Comparison of ENCODE assay signal across 8 cellular contexts in the genomic region with DNA sequence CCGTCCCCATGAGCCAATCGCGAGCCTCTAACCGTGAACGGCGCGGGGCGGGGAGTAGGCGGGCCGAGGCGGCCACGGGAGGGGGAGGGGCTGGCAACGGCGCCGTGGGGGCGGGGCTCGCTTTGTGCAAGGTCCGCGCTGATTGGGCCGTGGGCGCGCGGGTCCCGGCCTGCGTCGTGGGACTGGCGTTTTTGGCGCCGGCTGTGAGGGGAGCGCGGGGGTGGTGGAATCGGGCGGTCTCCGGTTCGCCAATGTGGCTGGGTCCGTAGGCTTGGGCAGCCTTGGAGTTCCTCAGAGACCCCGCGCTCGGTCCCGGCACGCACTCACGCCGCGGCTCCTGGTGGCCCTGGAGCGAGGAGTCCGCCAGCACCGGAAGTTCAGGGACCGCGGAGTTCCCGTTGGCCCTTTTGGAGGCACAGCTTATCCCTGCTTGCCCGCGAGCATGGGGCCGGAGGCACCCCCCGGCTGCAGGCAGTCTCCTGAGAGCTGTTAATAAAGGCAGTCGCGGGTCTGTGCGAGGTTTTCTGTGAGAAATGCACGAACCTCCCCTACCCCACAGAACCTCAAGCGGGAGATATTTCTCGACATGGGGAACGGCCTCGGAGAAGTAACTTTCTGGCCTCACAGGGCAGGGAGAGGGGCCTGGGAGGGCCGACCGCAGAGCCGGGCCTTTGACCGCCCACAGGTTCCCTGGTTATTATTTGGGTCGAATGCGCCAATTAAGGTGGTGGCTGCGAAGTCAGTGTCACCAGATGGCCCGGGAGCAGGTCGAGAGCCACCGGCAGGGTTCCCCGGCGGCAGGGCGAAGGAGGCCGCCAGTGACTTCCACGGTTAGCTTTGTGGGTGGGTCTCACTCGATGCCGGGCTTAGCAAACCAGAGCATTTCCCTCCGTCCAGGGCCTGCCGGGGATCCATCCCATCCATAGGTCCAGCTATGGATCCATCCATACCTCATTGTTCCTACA. TPM values are rescaled to one million over a fixed set of nuclear protein-coding genes. Genes with fewer than 3 reads are reported as not detected.
DNase-seq lines count a peak whose midpoint lies in the region; ATAC-seq, FAIRE-seq and TF ChIP-seq lines count a peak whose summit lies in the region.

No MANE protein-coding gene starts in this region.

- POLR2A ChIA-PET in CD8-positive, alpha-beta memory T cell (lab: Charles Lee), result interaction anchor here (0.5 to 4.4 kb wide), 22 partner anchors 9 to 412 kb away, joined by 3 to 50 read pairs (median 6); a partner anchor contains a TSS

- FAIRE-seq in urothelium cell line (lab: Jason Lieb, UNC), result peak; percentile 82

- H3K4me3 ChIP-seq in CD8-positive, alpha-beta memory T cell (ENCODE audit: low read length), result peak overlapping the region; percentile 88
- H3K4me3 ChIP-seq in Loucy (ENCODE audit: low read length, poor library complexity, severe bottlenecking), result peak overlapping the region; percentile 86
- H3K4me3 ChIP-seq in right atrium auricular region, result peak overlapping the region; percentile 80 to 89

- no peaks in the 10 kb centered on the region for H3K9me3 ChIP-seq in CD8-positive, alpha-beta memory T cell (ENCODE audit: low read length)
- H3K9me3 ChIP-seq in Loucy (ENCODE audit: insufficient read depth, low read depth, low read length) (no peaks in the 10 kb centered on the region), right atrium auricular region (no peaks in the 10 kb centered on the region)

- H3K27me3 Mint-ChIP-seq in CD8-positive, alpha-beta memory T cell, result peaks cover 0 to 13% of the 10 kb centered on the region in 2 donors

- H3K36me3 ChIP-seq in CD8-positive, alpha-beta memory T cell (ENCODE audit: insufficient read depth, low read length), result peaks cover 29% of the 10 kb centered on the region
- peaks cover 37% of the 10 kb centered on the region for H3K36me3 ChIP-seq in Loucy (ENCODE audit: insufficient read depth, low read length)
- peaks cover 29% of the 10 kb centered on the region for H3K36me3 ChIP-seq in right atrium auricular region

- H3F3A ChIP-seq in Loucy (ENCODE audit: low read depth), result no peaks in the 10 kb centered on the region

- peaks cover 44% of the 10 kb centered on the region for H4K20me1 ChIP-seq in Loucy (ENCODE audit: insufficient read depth, low read length, poor library complexity, severe bottlenecking)

- peak; percentile 33 for ATAC-seq in GM21447 (IDR thresholded peaks at IDR 0.05; ENCODE audit: unreplicated experiment)

- WGBS in adipose tissue, 3 donors, result 1% methylated on average over 80 to 81 of the region's 81 CpGs

- H3K9me2 ChIP-seq in Loucy (replicated peaks; ENCODE audit: low read depth, low read length), result no peaks in the 10 kb centered on the region

- H3K27ac ChIP-seq in CD8-positive, alpha-beta memory T cell (ENCODE audit: low read depth, low read length), result peak overlapping the region; percentile 98
- H3K27ac ChIP-seq in adipose tissue (ENCODE audit: low read depth, low read length) (peak overlapping the region; percentile 40), right atrium auricular region (peak overlapping the region; percentile 98 to 99)

- H3K4me1 Mint-ChIP-seq in CD8-positive, alpha-beta memory T cell, result peaks cover 52 to 55% (median 52%) of the 10 kb centered on the region in 3 donors

- H2AFZ ChIP-seq in Loucy (ENCODE audit: low read length), result peak overlapping the region; percentile 69

- peaks cover 25 to 43% (median 26%) of the 10 kb centered on the region in 3 donors for H3K36me3 Mint-ChIP-seq in CD8-positive, alpha-beta memory T cell

- H3K4me1 ChIP-seq in CD8-positive, alpha-beta memory T cell (ENCODE audit: insufficient read depth, low read length), result peaks cover 39% of the 10 kb centered on the region
- H3K4me1 ChIP-seq in Loucy (ENCODE audit: insufficient read depth, low read length, poor library complexity, severe bottlenecking) (peaks cover 39% of the 10 kb centered on the region), right atrium auricular region (peaks cover 0 to 32% of the 10 kb centered on the region in 2 donors)

- H3K4me2 ChIP-seq in Loucy (ENCODE audit: low read depth, low read length, poor library complexity, severe bottlenecking), result peak overlapping the region; percentile 93

- peak overlapping the region; percentile 94 to 100 (median 96) for H3K4me3 Mint-ChIP-seq in CD8-positive, alpha-beta memory T cell

- CTCF ChIA-PET in CD8-positive, alpha-beta memory T cell (lab: Charles Lee), result interaction anchor here (0.8 to 6.4 kb wide), 16 partner anchors 12 to 641 kb away, joined by 3 to 67 read pairs (median 4); no protein-coding TSS in a partner anchor

- H3K27me3 ChIP-seq in CD8-positive, alpha-beta memory T cell (ENCODE audit: insufficient read depth, low read length, poor library complexity, severe bottlenecking), result no peaks in the 10 kb centered on the region
- H3K27me3 ChIP-seq in Loucy (ENCODE audit: insufficient read depth, low read length, poor library complexity, severe bottlenecking) (peaks cover 5% of the 10 kb centered on the region), right atrium auricular region (no peaks in the 10 kb centered on the region)

- H3K79me2 ChIP-seq in Loucy (ENCODE audit: insufficient read depth, low read length), result peaks cover 56% of the 10 kb centered on the region

- peak overlapping the region; percentile 98 to 100 (median 100) for H3K27ac Mint-ChIP-seq in CD8-positive, alpha-beta memory T cell

- peak; percentile 95 to 98 (median 96) for DNase-seq in CD8-positive, alpha-beta memory T cell
- peak; percentile 20 for DNase-seq in SW480 (ENCODE audit: low spot score)
- DNase-seq in right atrium auricular region (ENCODE audit: low spot score), result peak; percentile 99
- peak; percentile 97 for DNase-seq in putamen (ENCODE audit: low spot score)
- peak; percentile 99 for DNase-seq in urothelium cell line (ENCODE audit: low spot score)

- TF ChIP-seq CTCF in Loucy (conservative IDR thresholded peaks at IDR 0.05; ENCODE audit: low read length) (no peak), right atrium auricular region (IDR thresholded peaks at IDR 0.05) (no peak)

- no peaks in the 10 kb centered on the region for H3K9me3 Mint-ChIP-seq in CD8-positive, alpha-beta memory T cell

- H3K9ac ChIP-seq in Loucy (ENCODE audit: low read depth, low read length, poor library complexity, severe bottlenecking), result peak overlapping the region; percentile 96

RNA-seq across cellular contexts. Expression of a gene that starts 0.6 kb away (rescaled TPM):
- total RNA-seq in CD8-positive, alpha-beta memory T cell, result 1,000 to 10,000 TPM; 1,673 to 1,772 TPM
- polyA plus RNA-seq in CD8-positive, alpha-beta memory T cell, result 568 TPM
- polyA plus RNA-seq in adipose tissue, result 100 to 1,000 TPM; 201 to 328 (median 224) TPM
- 10 to 100 TPM; 73.5 to 85.8 TPM for total RNA-seq in right atrium auricular region

Comparison
In these comparisons a context has a peak if more than half of its experiments do, and no peak if none do; other contexts are left out.
1. Peak in every context shown above with its lines: DNase-seq, ATAC-seq, H3K4me3 ChIP-seq and H3K27ac ChIP-seq.
2. DNase-seq: peak in every context shown above with its lines; median percentile 99 in right atrium auricular region; 99 in urothelium cell line; 97 in putamen; 96 in CD8-positive, alpha-beta memory T cell; 20 in SW480.
3. H3K27ac ChIP-seq: peak in every context shown above with its lines; median percentile 98 in right atrium auricular region; 98 in CD8-positive, alpha-beta memory T cell; 40 in adipose tissue.
4. RNA of a gene that starts 0.6 kb away (total RNA-seq): 1,673 to 1,772 TPM in CD8-positive, alpha-beta memory T cell; 73.5 to 85.8 TPM in right atrium auricular region; every median in the first group is over 10 times any median in the second.